In genomic region chr17:17840751-17841591, GRCh38 we compare ENCODE assay signal across 8 cellular contexts. TPM values are rescaled to one million over a fixed set of nuclear protein-coding genes. Genes with fewer than 3 reads are reported as not detected.
A peak's percentile ranks its signal among the peaks of the same experiment; 100 is the strongest.
DNase-seq lines count a peak whose midpoint lies in the region; TF ChIP-seq lines count a peak whose summit lies in the region.

No MANE protein-coding gene starts in this region.

- intact Hi-C loops in activated T-helper 2 cell treated with anti-CD3 and anti-CD28 coated beads, Interferon-gamma antibody, Interleukin-2, Interleukin-4, amounts not matched to agents 10 μg/mL and 5 μg/mL and 100 μg/mL, durations not matched to agents 14 hours and 24 hours and 36 hours (cut with micrococcal nuclease), result no loop called here

- peak overlapping the region in 10 of 11 experiments; percentile 41 to 100 (median 100); a peak in 13 of 22 replicates for H3K9ac ChIP-seq in BLaER1 treated with 17β-estradiol and CSF1 and Interleukin-3, amounts not matched to agents 10 nM and 100 nM

- no peak for TF ChIP-seq CTCF in cardiac muscle cell (IDR thresholded peaks at IDR 0.05; ENCODE audit: low read depth, low read length)

- no peak for DNase-seq in activated T-helper 2 cell treated with anti-CD3 and anti-CD28 coated beads, Interferon-gamma antibody, Interleukin-2, Interleukin-4, amounts not matched to agents 10 μg/mL and 5 μg/mL and 100 μg/mL, durations not matched to agents 14 hours and 24 hours and 36 hours (ENCODE audit: low spot score)
- DNase-seq in cardiac muscle cell (ENCODE audit: low read depth in 1 of 2, low spot score in 1 of 2) (peak in 1 of 2 donors; percentile 54), putamen (ENCODE audit: low spot score) (peak; percentile 78), NCI-H1092 (lab: John Stamatoyannopoulos, UW) (no peak)
- DNase-seq in stimulated activated CD4-positive, alpha-beta T cell treated with anti-CD3 and anti-CD28 coated beads, Interleukin-4, amount 100 ng/mL, for 4 hours, result no peak
- no peak for DNase-seq in activated CD4-positive, alpha-beta T cell treated with anti-CD3 and anti-CD28 coated beads for 48 hours

- H3K4me3 ChIP-seq in BLaER1 treated with 17β-estradiol and CSF1 and Interleukin-3, amounts not matched to agents 10 nM and 100 nM, result peak overlapping the region in 7 of 10 experiments; percentile 53 to 92 (median 56); a peak in 7 of 20 replicates
- no peak overlapping the region for H3K4me3 ChIP-seq in cardiac muscle cell

- H3K27me3 ChIP-seq in BLaER1 treated with 17β-estradiol and CSF1 and Interleukin-3, amounts not matched to agents 10 nM and 100 nM, result no peaks in the 10 kb centered on the region
- H3K27me3 ChIP-seq in cardiac muscle cell, result no peaks in the 10 kb centered on the region

- peaks cover 56 to 86% (median 76%) of the 10 kb centered on the region in 10 experiments for H3K4me1 ChIP-seq in BLaER1 treated with 17β-estradiol and CSF1 and Interleukin-3, amounts not matched to agents 10 nM and 100 nM
- peaks cover 45% of the 10 kb centered on the region for H3K4me1 ChIP-seq in cardiac muscle cell (ENCODE audit: low read depth)

- H4K20me1 ChIP-seq in BLaER1 treated with 17β-estradiol and CSF1 and Interleukin-3, amounts not matched to agents 10 nM and 100 nM, result no peaks in the 10 kb centered on the region; a peak in 1 of 22 replicates

- peak overlapping the region; percentile 87 to 100 (median 99); a peak in 21 of 22 replicates for H3K27ac ChIP-seq in BLaER1 treated with 17β-estradiol and CSF1 and Interleukin-3, amounts not matched to agents 10 nM and 100 nM
- H3K27ac ChIP-seq in cardiac muscle cell, result peak overlapping the region; percentile 99

- no peaks in the 10 kb centered on the region for H3K36me3 Mint-ChIP-seq in IgD-negative memory B cell
- peaks cover 1% of the 10 kb centered on the region for H3K36me3 Mint-ChIP-seq in activated T-helper 2 cell treated with anti-CD3 and anti-CD28 coated beads, Interferon-gamma antibody, Interleukin-2, Interleukin-4, amounts not matched to agents 10 μg/mL and 5 μg/mL and 100 μg/mL, durations not matched to agents 14 hours and 24 hours and 36 hours (ENCODE audit: low read depth)

- H3K36me3 ChIP-seq in BLaER1 treated with 17β-estradiol and CSF1 and Interleukin-3, amounts not matched to agents 10 nM and 100 nM, result 0 out of 22 replicates have a peak, but pooled peaks cover 0 to 6% (median 0%) of the 10 kb centered on the region in 11 experiments
- no peaks in the 10 kb centered on the region for H3K36me3 ChIP-seq in cardiac muscle cell

- no peaks in the 10 kb centered on the region for H3K9me3 Mint-ChIP-seq in IgD-negative memory B cell
- no peaks in the 10 kb centered on the region for H3K9me3 Mint-ChIP-seq in activated T-helper 2 cell treated with anti-CD3 and anti-CD28 coated beads, Interferon-gamma antibody, Interleukin-2, Interleukin-4, amounts not matched to agents 10 μg/mL and 5 μg/mL and 100 μg/mL, durations not matched to agents 14 hours and 24 hours and 36 hours

- H3K27me3 Mint-ChIP-seq in IgD-negative memory B cell, result no peaks in the 10 kb centered on the region
- no peaks in the 10 kb centered on the region for H3K27me3 Mint-ChIP-seq in activated T-helper 2 cell treated with anti-CD3 and anti-CD28 coated beads, Interferon-gamma antibody, Interleukin-2, Interleukin-4, amounts not matched to agents 10 μg/mL and 5 μg/mL and 100 μg/mL, durations not matched to agents 14 hours and 24 hours and 36 hours (ENCODE audit: low read depth)

- H3K9me3 ChIP-seq in BLaER1 treated with 17β-estradiol and CSF1 and Interleukin-3, amounts not matched to agents 10 nM and 100 nM (replicated peaks in 1 of 11), result no peaks in the 10 kb centered on the region
- H3K9me3 ChIP-seq in cardiac muscle cell (ENCODE audit: low read depth), result no peaks in the 10 kb centered on the region

- H3K27ac Mint-ChIP-seq in IgD-negative memory B cell, result peak overlapping the region in 2 of 3 donors; percentile 89 to 100
- peak overlapping the region; percentile 95 for H3K27ac Mint-ChIP-seq in activated T-helper 2 cell treated with anti-CD3 and anti-CD28 coated beads, Interferon-gamma antibody, Interleukin-2, Interleukin-4, amounts not matched to agents 10 μg/mL and 5 μg/mL and 100 μg/mL, durations not matched to agents 14 hours and 24 hours and 36 hours

- peak overlapping the region; percentile 69 to 86 (median 78) for H3K4me3 Mint-ChIP-seq in IgD-negative memory B cell
- H3K4me3 Mint-ChIP-seq in activated T-helper 2 cell treated with anti-CD3 and anti-CD28 coated beads, Interferon-gamma antibody, Interleukin-2, Interleukin-4, amounts not matched to agents 10 μg/mL and 5 μg/mL and 100 μg/mL, durations not matched to agents 14 hours and 24 hours and 36 hours (ENCODE audit: low read depth), result peak overlapping the region; percentile 82

- H3K4me2 ChIP-seq in BLaER1 treated with 17β-estradiol and CSF1 and Interleukin-3, amounts not matched to agents 10 nM and 100 nM, result peak overlapping the region; percentile 93 to 100 (median 99)

- H3K4me1 Mint-ChIP-seq in IgD-negative memory B cell, result peaks cover 14 to 18% (median 15%) of the 10 kb centered on the region in 3 donors
- H3K4me1 Mint-ChIP-seq in activated T-helper 2 cell treated with anti-CD3 and anti-CD28 coated beads, Interferon-gamma antibody, Interleukin-2, Interleukin-4, amounts not matched to agents 10 μg/mL and 5 μg/mL and 100 μg/mL, durations not matched to agents 14 hours and 24 hours and 36 hours (ENCODE audit: low read depth), result peaks cover 37% of the 10 kb centered on the region

RNA-seq across cellular contexts. Expression of gene SREBF1, which starts 4.2 kb away (rescaled TPM):
- polyA plus RNA-seq in IgD-negative memory B cell (9.1 TPM), cardiac muscle cell (28.5 and 38.9 TPM in 2 replicates)
- total RNA-seq in activated T-helper 2 cell treated with anti-CD3 and anti-CD28 coated beads, Interferon-gamma antibody, Interleukin-2, Interleukin-4, amounts not matched to agents 10 μg/mL and 5 μg/mL and 100 μg/mL, durations not matched to agents 14 hours and 24 hours and 36 hours, result 166 and 175 TPM in 2 replicates
- total RNA-seq in cardiac muscle cell, result 36.4 and 45.9 TPM in 2 replicates
